In the genomic region with DNA sequence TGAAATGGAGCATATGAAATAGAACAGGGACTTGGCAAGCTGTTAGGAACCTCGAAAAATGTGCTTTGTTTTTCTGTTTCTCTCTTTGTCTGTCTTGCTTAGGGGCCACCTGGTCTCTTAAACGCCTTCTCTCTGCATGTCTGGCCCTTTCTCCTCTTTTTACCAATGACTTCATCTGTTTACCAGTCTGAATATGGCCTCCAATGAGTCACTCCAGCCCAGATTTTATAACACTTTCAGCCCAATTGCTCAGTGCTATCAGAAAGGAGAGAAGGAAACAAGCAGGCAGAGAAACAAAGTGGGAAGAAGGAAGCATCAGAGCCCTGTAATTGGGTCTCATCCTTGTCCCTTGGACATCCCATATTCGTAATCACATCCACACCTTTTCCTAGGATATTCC, we compare ENCODE assay signal across 8 cellular contexts.
DNase-seq lines count a peak whose midpoint lies in the region; ATAC-seq and FAIRE-seq lines count a peak whose summit lies in the region.

No MANE protein-coding gene starts in this region.

- FAIRE-seq in urothelium cell line (lab: Jason Lieb, UNC), result no peak

- DNase-seq in NCI-H187 treated with DMSO at 0.1 percent for 48 hours (lab: John Stamatoyannopoulos, UW) (peak; percentile 38), NCI-H187 (lab: John Stamatoyannopoulos, UW) (no peak), amniotic epithelial cell (ENCODE audit: low read depth) (peak; percentile 81), inferior parietal cortex (ENCODE audit: extremely low spot score) (peak; percentile 78), urothelium cell line (ENCODE audit: low spot score) (peak; percentile 56)

- ATAC-seq in GM18502 (IDR thresholded peaks at IDR 0.05; ENCODE audit: poor library complexity, unreplicated experiment) (no peak), HG03520 (IDR thresholded peaks at IDR 0.05; ENCODE audit: unreplicated experiment) (no peak), HG03175 (IDR thresholded peaks at IDR 0.05; ENCODE audit: unreplicated experiment) (no peak)

Comparison
In these comparisons a context has a peak if more than half of its experiments do, and no peak if none do; other contexts are left out.
1. DNase-seq: peak in NCI-H187 treated with DMSO at 0.1 percent for 48 hours (single experiment), amniotic epithelial cell (single experiment), inferior parietal cortex (single experiment) and urothelium cell line (single experiment); none in NCI-H187 (0 of 2).